In genomic region chr19:27393591-27393990, GRCh38 we compare ENCODE assay signal across 22 cellular contexts.
DNase-seq lines count a peak whose midpoint lies in the region; ATAC-seq, FAIRE-seq and TF ChIP-seq lines count a peak whose summit lies in the region.
"Had no signal": no experiment of that assay in that cellular context is flagged by ENCODE, and none has a peak within 500 bp of the region (broad histone marks: within the 10 kb centered on the region; RNA-seq: fewer than 3 reads in every experiment).

No MANE protein-coding gene starts in this region.

- H3K27me3 ChIP-seq in HepG2 (ENCODE audit: control insufficient read depth in 1 of 2, insufficient read depth in 2 of 2, low read length in 2 of 2) (no peaks in the 10 kb centered on the region), right lobe of liver (no peaks in the 10 kb centered on the region), SU-DHL-6 (ENCODE audit: low read length) (no peaks in the 10 kb centered on the region), heart left ventricle (no peaks in the 10 kb centered on the region), spleen (replicated peaks in 1 of 7) (no peaks in the 10 kb centered on the region)
- H3K27me3 ChIP-seq: BLaER1 had no signal

- POLR2A ChIA-PET in HepG2 (lab: Yijun Ruan, JAX), result no interaction called here

- 31% methylated on average over 2 of the region's 2 CpGs for WGBS in HepG2 (ENCODE audit: low lambda C conversion rate)
- WGBS in right lobe of liver (ENCODE audit: insufficient coverage, low coverage, low lambda C conversion rate, missing lambda C conversion rate), result 66% methylated on average over 2 of the region's 2 CpGs
- WGBS in heart left ventricle, 4 donors, result 68 to 81% (median 79%) methylated on average over 2 of the region's 2 CpGs
- WGBS in spleen, 5 donors, result 79 to 86% (median 82%) methylated on average over 2 of the region's 2 CpGs

- no peak for FAIRE-seq in HepG2 (lab: Jason Lieb, UNC)
- FAIRE-seq: A549, D721Med, G401.6, GM12891, GM19239 had no signal

- H3K9ac ChIP-seq in HepG2 (ENCODE audit: insufficient read depth, low read depth, low read length) (no peak overlapping the region), SU-DHL-6 (ENCODE audit: low read length) (no peak overlapping the region)
- H3K9ac ChIP-seq: BLaER1 had no signal

- H2AFZ ChIP-seq in HepG2 (ENCODE audit: low read length) (no peak overlapping the region), SU-DHL-6 (ENCODE audit: low read depth, low read length, severe bottlenecking) (peak overlapping the region; percentile 0)

- no peaks in the 10 kb centered on the region for H4K20me1 ChIP-seq in HepG2 (ENCODE audit: insufficient read depth, low read length)
- no peaks in the 10 kb centered on the region for H4K20me1 ChIP-seq in SU-DHL-6 (ENCODE audit: low read depth, low read length)
- H4K20me1 ChIP-seq: BLaER1 had no signal

- DNase-seq in HepG2 (ENCODE audit: low spot score) (no peak), right lobe of liver (no peak), foreskin melanocyte (peak; percentile 16), heart left ventricle (no peak), spleen (no peak)
- DNase-seq: AML-193; C1 segment of cervical spinal cord; Caco-2; Calu3; CD4-positive, alpha-beta memory T cell; CD4-positive, CD25-positive, alpha-beta regulatory T cell; CD8-positive, alpha-beta memory T cell; DMS79 treated with DMSO at 0.1 percent for 48 hours; GF-D8 had no signal

- BruUV-seq in HepG2 (replicated peaks; lab: Mats Ljungman, UMichigan), result no TSS peak

- H3K79me2 ChIP-seq in HepG2 (ENCODE audit: insufficient read depth, low read length) (no peaks in the 10 kb centered on the region), SU-DHL-6 (ENCODE audit: insufficient read depth, low read length) (no peaks in the 10 kb centered on the region)

- in situ Hi-C loops in HepG2 (cut with HindIII; ENCODE audit: extremely low pct_ligation_motif_present, low pct_unique_long_range_greater_than_20kb), result no loop called here

- H3F3A ChIP-seq in SU-DHL-6 (ENCODE audit: insufficient read depth), result no peaks in the 10 kb centered on the region

- H3K27ac ChIP-seq in HepG2 (ENCODE audit: extremely low read length, insufficient read depth, low read length) (no peak overlapping the region), right lobe of liver (no peak overlapping the region), SU-DHL-6 (ENCODE audit: low read depth, low read length) (no peak overlapping the region), heart left ventricle (no peak overlapping the region), spleen (no peak overlapping the region)
- H3K27ac ChIP-seq: 22Rv1, A549, BLaER1 had no signal

- H3K36me3 ChIP-seq in HepG2 (replicated peaks in 1 of 2; ENCODE audit: control insufficient read depth in 1 of 2, insufficient read depth in 2 of 2, low read length in 2 of 2) (no peaks in the 10 kb centered on the region), right lobe of liver (no peaks in the 10 kb centered on the region), SU-DHL-6 (ENCODE audit: low read length) (no peaks in the 10 kb centered on the region), heart left ventricle (no peaks in the 10 kb centered on the region), spleen (no peaks in the 10 kb centered on the region)
- H3K36me3 ChIP-seq: BLaER1 had no signal

- TF ChIP-seq RAD21 in HepG2 (CRISPR knock-in tag; IDR thresholded peaks at IDR 0.05), result no peak

- H3K4me1 ChIP-seq in HepG2 (ENCODE audit: insufficient read depth, low read length) (no peaks in the 10 kb centered on the region), right lobe of liver (no peaks in the 10 kb centered on the region), heart left ventricle (no peaks in the 10 kb centered on the region), spleen (no peaks in the 10 kb centered on the region)
- H3K4me1 ChIP-seq: A549, BLaER1, Caco-2 had no signal

- no peak for TF ChIP-seq EP300 in HepG2 (IDR thresholded peaks at IDR 0.05; ENCODE audit: low read depth in 2 of 2, low read length in 2 of 2)
- no peak for TF ChIP-seq EP300 in HepG2 (CRISPR knock-in tag; IDR thresholded peaks at IDR 0.05; ENCODE audit: borderline replicate concordance)

- peaks cover 100% of the 10 kb centered on the region for H3K9me3 ChIP-seq in HepG2 (ENCODE audit: low read length)
- H3K9me3 ChIP-seq in right lobe of liver, result peaks cover 0 to 3% (median 0%) of the 10 kb centered on the region in 4 donors
- H3K9me3 ChIP-seq in SU-DHL-6 (ENCODE audit: insufficient read depth, low read length), result peaks cover 4% of the 10 kb centered on the region; the same call in 1 of the 2 replicates
- peaks cover 0 to 78% (median 14%) of the 10 kb centered on the region in 12 donors for H3K9me3 ChIP-seq in heart left ventricle
- H3K9me3 ChIP-seq in spleen, result peaks cover 10 to 99% (median 78%) of the 10 kb centered on the region in 8 donors

- intact Hi-C loops in HepG2 (cut with micrococcal nuclease; ENCODE audit: unreplicated experiment), result no loop called here
- intact Hi-C loops in right lobe of liver (cut with DNase I), result no loop called here
- intact Hi-C loops in heart left ventricle (cut with DNase I), result no loop called here
- intact Hi-C loops in spleen (cut with DNase I; ENCODE audit: low total_unique reads), result no loop called here

- TF ChIP-seq POLR2A in HepG2 (IDR thresholded peaks at IDR 0.05; ENCODE audit: insufficient read depth in 1 of 2, low read depth in 2 of 2, low read length in 2 of 2), result no peak
- no peak for TF ChIP-seq POLR2A in right lobe of liver (IDR thresholded peaks at IDR 0.05)
- no peak for TF ChIP-seq POLR2A in heart left ventricle (IDR thresholded peaks at IDR 0.05)
- no peak for TF ChIP-seq POLR2A in spleen (IDR thresholded peaks at IDR 0.05)

- TF ChIP-seq CTCF in HepG2 (CRISPR knock-in tag; IDR thresholded peaks at IDR 0.05) (no peak), right lobe of liver (IDR thresholded peaks at IDR 0.05) (no peak), SU-DHL-6 (IDR thresholded peaks at IDR 0.05; ENCODE audit: insufficient read depth, low read length, poor library complexity, severe bottlenecking) (no peak), heart left ventricle (IDR thresholded peaks at IDR 0.05) (no peak), spleen (IDR thresholded peaks at IDR 0.05 in 8 of 11, conservative IDR thresholded peaks at IDR 0.05 in 3 of 11) (no peak)

- no peaks in the 10 kb centered on the region for H3K9me2 ChIP-seq in SU-DHL-6 (replicated peaks; ENCODE audit: insufficient read depth, low read length)

- ATAC-seq in HepG2 (no peak), right lobe of liver (no peak), heart left ventricle (no peak)
- ATAC-seq: A549 had no signal

- H3K4me3 ChIP-seq in HepG2 (replicated peaks in 1 of 3; ENCODE audit: insufficient read depth in 1 of 3, low read depth in 2 of 3, low read length in 3 of 3), result no peak overlapping the region
- H3K4me3 ChIP-seq in right lobe of liver, result no peak overlapping the region
- H3K4me3 ChIP-seq in SU-DHL-6 (ENCODE audit: insufficient read depth, low read length, poor library complexity, severe bottlenecking), result no peak overlapping the region
- H3K4me3 ChIP-seq in heart left ventricle, result no peak overlapping the region
- H3K4me3 ChIP-seq in spleen, result no peak overlapping the region
- H3K4me3 ChIP-seq: A549, BLaER1 had no signal

- CTCF ChIA-PET in HepG2 (lab: Yijun Ruan, JAX; ENCODE audit: low intra/inter-chr PET ratio, low total read pairs), result no interaction called here

- H3K4me2 ChIP-seq in HepG2 (ENCODE audit: low read depth, low read length), result no peak overlapping the region
- H3K4me2 ChIP-seq in SU-DHL-6 (ENCODE audit: low read depth, low read length, poor library complexity, severe bottlenecking), result no peak overlapping the region
- H3K4me2 ChIP-seq: A549, BLaER1 had no signal

TF ChIP-seq in HepG2, 621 proteins besides CTCF, POLR2A, EP300 and RAD21:
- TF ChIP-seq ZNF569 (CRISPR knock-in tag; IDR thresholded peaks at IDR 0.05; ENCODE audit: borderline replicate concordance) (no peak), RAD51 (IDR thresholded peaks at IDR 0.05; ENCODE audit: borderline replicate concordance) (no peak), CREB1 (IDR thresholded peaks at IDR 0.05) (peak; percentile 29), CREB1 (CRISPR knock-in tag; IDR thresholded peaks at IDR 0.05) (no peak), AHR (CRISPR knock-in tag; IDR thresholded peaks at IDR 0.05) (no peak), PHF8 (CRISPR knock-in tag; IDR thresholded peaks at IDR 0.05) (no peak), ZNF687 (CRISPR knock-in tag; IDR thresholded peaks at IDR 0.05) (no peak)
TF ChIP-seq in HepG2: peak in this region for 1.
